In genomic region chr7:127189074-127189473, GRCh38 we compare ENCODE assay signal across 17 cellular contexts.
A peak's percentile ranks its signal among the peaks of the same experiment; 100 is the strongest.
DNase-seq lines count a peak whose midpoint lies in the region; ATAC-seq, FAIRE-seq and TF ChIP-seq lines count a peak whose summit lies in the region.
"Had no signal": no experiment of that assay in that cellular context is flagged by ENCODE, and none has a peak within 500 bp of the region (broad histone marks: within the 10 kb centered on the region; RNA-seq: fewer than 3 reads in every experiment).

No MANE protein-coding gene starts in this region.

- FAIRE-seq in GM19239 (lab: Jason Lieb, UNC): no peak
- FAIRE-seq: GM18507, HTR-8/SVneo had no signal

- no peak for ATAC-seq in HG02870 (IDR thresholded peaks at IDR 0.05; ENCODE audit: unreplicated experiment)
- ATAC-seq: mucosa of descending colon had no signal

- no peaks in the 10 kb centered on the region for H3K9me3 Mint-ChIP-seq in chondrocyte (ENCODE audit: low read depth)
- H3K9me3 Mint-ChIP-seq: activated CD4-positive, alpha-beta memory T cell treated with anti-CD3 and anti-CD28 coated beads for 36 hours; activated T-helper 1 cell treated with anti-CD3 and anti-CD28 coated beads, Interleukin-12 subunit alpha, Interleukin-12 subunit beta, Interleukin-2, Interleukin-4 antibody, amounts not matched to agents 30 ng/mL and 10 ng/mL and 1 ng/mL, durations not matched to agents 14 hours and 24 hours and 36 hours had no signal

- H3K4me1 Mint-ChIP-seq in chondrocyte (ENCODE audit: low read depth): no peaks in the 10 kb centered on the region

- no peak overlapping the region for H3K4me3 Mint-ChIP-seq in chondrocyte (ENCODE audit: unreplicated experiment)
- H3K4me3 Mint-ChIP-seq: activated CD4-positive, alpha-beta memory T cell treated with anti-CD3 and anti-CD28 coated beads for 36 hours; activated T-helper 1 cell treated with anti-CD3 and anti-CD28 coated beads, Interleukin-12 subunit alpha, Interleukin-12 subunit beta, Interleukin-2, Interleukin-4 antibody, amounts not matched to agents 30 ng/mL and 10 ng/mL and 1 ng/mL, durations not matched to agents 14 hours and 24 hours and 36 hours had no signal

- H3K36me3 Mint-ChIP-seq in chondrocyte (ENCODE audit: low read depth): no peaks in the 10 kb centered on the region
- H3K36me3 Mint-ChIP-seq: activated CD4-positive, alpha-beta memory T cell treated with anti-CD3 and anti-CD28 coated beads for 36 hours had no signal

- no peak for TF ChIP-seq CTCF in chondrocyte (IDR thresholded peaks at IDR 0.05)

- DNase-seq in COLO668 (lab: John Stamatoyannopoulos, UW; ENCODE audit: unreplicated experiment) (peak; percentile 62), NCI-H128 (lab: John Stamatoyannopoulos, UW; ENCODE audit: unreplicated experiment) (peak; percentile 60), NCI-H69 (lab: John Stamatoyannopoulos, UW) (peak; percentile 73), foreskin melanocyte (peak; percentile 33), chondrocyte (ENCODE audit: low spot score) (no peak), GM19239 (ENCODE audit: insufficient read length, low spot score) (no peak)
- no peak for DNase-seq in activated effector memory CD4-positive, alpha-beta T cell treated with anti-CD3 and anti-CD28 coated beads, Interleukin-2, amount 50 U/mL, for 16 hours
- DNase-seq: activated CD4-positive, alpha-beta memory T cell treated with anti-CD3 and anti-CD28 coated beads for 36 hours; islet precursor cell; mucosa of descending colon; SIG-M5; stimulated activated CD4-positive, alpha-beta T cell treated with anti-CD3 and anti-CD28 coated beads, Interleukin-4, amount 100 ng/mL, for 24 hours; transverse colon had no signal

- peaks cover 6% of the 10 kb centered on the region for H3K27me3 Mint-ChIP-seq in chondrocyte (ENCODE audit: low read depth)

- H3K27ac Mint-ChIP-seq in chondrocyte (ENCODE audit: unreplicated experiment): no peak overlapping the region
- H3K27ac Mint-ChIP-seq: activated CD4-positive, alpha-beta memory T cell treated with anti-CD3 and anti-CD28 coated beads for 36 hours; activated T-helper 1 cell treated with anti-CD3 and anti-CD28 coated beads, Interleukin-12 subunit alpha, Interleukin-12 subunit beta, Interleukin-2, Interleukin-4 antibody, amounts not matched to agents 30 ng/mL and 10 ng/mL and 1 ng/mL, durations not matched to agents 14 hours and 24 hours and 36 hours had no signal

Comparison
In these comparisons a context has a peak if more than half of its experiments do, and no peak if none do; other contexts are left out.
1. DNase-seq: peak in COLO668 (single experiment), NCI-H128 (single experiment), NCI-H69 (single experiment) and foreskin melanocyte (single experiment); none in chondrocyte (single experiment), GM19239 (single experiment) and activated effector memory CD4-positive, alpha-beta T cell treated with anti-CD3 and anti-CD28 coated beads, Interleukin-2, amount 50 U/mL, for 16 hours (single experiment).